Comparison of ENCODE assay signal across 4 cellular contexts in genomic region chr1:227847046-227847445, GRCh38. TPM values are rescaled to one million over a fixed set of nuclear protein-coding genes. Genes with fewer than 3 reads are reported as not detected.
"Had no signal": no experiment of that assay in that cellular context is flagged by ENCODE, and none has a peak within 500 bp of the region (broad histone marks: within the 10 kb centered on the region; RNA-seq: fewer than 3 reads in every experiment).

No MANE protein-coding gene starts in this region.

RNA-seq across cellular contexts. Expression of gene PRSS38, which starts 31.6 kb away (rescaled TPM):
- total RNA-seq: LHCN-M2, M059J, MCF 10A, NCI-H460 had no signal
